Comparison of ENCODE assay signal across 20 cellular contexts in the genomic region with DNA sequence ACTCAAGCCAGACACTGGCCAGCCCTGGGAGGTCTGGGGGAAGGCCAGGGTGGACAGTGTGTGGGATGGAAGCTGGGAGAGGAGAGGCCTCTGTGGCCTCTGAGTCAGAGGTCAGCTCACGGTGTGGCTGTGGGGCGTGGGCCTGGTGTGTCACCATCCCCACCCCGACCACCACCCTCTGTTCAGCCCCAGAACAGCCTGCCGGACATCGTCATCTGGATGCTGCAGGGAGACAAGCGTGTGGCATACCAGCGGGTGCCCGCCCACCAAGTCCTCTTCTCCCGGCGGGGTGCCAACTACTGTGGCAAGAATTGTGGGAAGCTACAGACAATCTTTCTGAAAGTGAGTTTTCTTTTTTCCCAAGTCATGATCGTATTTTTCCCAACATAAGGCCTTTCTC.
DNase-seq lines count a peak whose midpoint lies in the region; ATAC-seq, FAIRE-seq and TF ChIP-seq lines count a peak whose summit lies in the region.
"Had no signal": no experiment of that assay in that cellular context is flagged by ENCODE, and none has a peak within 500 bp of the region (broad histone marks: within the 10 kb centered on the region; RNA-seq: fewer than 3 reads in every experiment).

No MANE protein-coding gene starts in this region.

- H2AFZ ChIP-seq in K562 (ENCODE audit: low read depth, low read length), result no peak overlapping the region

- H4K20me1 ChIP-seq in K562 (replicated peaks; ENCODE audit: control insufficient read depth, insufficient read depth, low read length), result no peaks in the 10 kb centered on the region

- H3K27ac ChIP-seq in K562 (ENCODE audit: extremely low read depth, low read depth, low read length), result no peak overlapping the region
- H3K27ac ChIP-seq: thoracic aorta had no signal

- TF ChIP-seq EP300 in K562 (IDR thresholded peaks at IDR 0.05; ENCODE audit: low read length), result no peak

- H3K36me3 ChIP-seq in K562 (ENCODE audit: control insufficient read depth, insufficient read depth, low read length), result no peaks in the 10 kb centered on the region
- H3K36me3 ChIP-seq: thoracic aorta had no signal

- intact Hi-C loops in K562 (cut with micrococcal nuclease), result no loop called here

- no peak overlapping the region for H3K4me2 ChIP-seq in K562 (ENCODE audit: insufficient read depth, low read length)

- in situ Hi-C loops in K562 (cut with MboI) (no loop called here), GM13977 (cut with MboI; ENCODE audit: low pct_unique_long_range_greater_than_20kb, low sequenced_read_pairs, unreplicated experiment) (no loop called here)

- WGBS in K562 (ENCODE audit: insufficient coverage, low coverage, missing lambda C conversion rate), result 16% methylated on average over 11 of the region's 11 CpGs

- no peaks in the 10 kb centered on the region for H3K9me1 ChIP-seq in K562 (ENCODE audit: control insufficient read depth, insufficient read depth, low read length)

- H3K27me3 ChIP-seq in K562 (ENCODE audit: control insufficient read depth in 2 of 2, insufficient read depth in 2 of 2, low read length in 2 of 2), result peaks cover 0 to 29% of the 10 kb centered on the region in 2 experiments; a peak in 3 of 5 replicates

- DNase-seq in AG10803 (ENCODE audit: low read depth) (peak; percentile 12), H54 (ENCODE audit: insufficient read length, low spot score) (peak; percentile 46), K562 (ENCODE audit: extremely low read depth in 1 of 4, low spot score in 3 of 4) (no peak), myocyte (ENCODE audit: low read depth) (peak; percentile 81), pons (ENCODE audit: low spot score) (no peak), GM13977 (ENCODE audit: low spot score) (no peak), NCI-H2227 (lab: John Stamatoyannopoulos, UW; ENCODE audit: unreplicated experiment) (no peak), GM19238 (ENCODE audit: insufficient read length, low spot score) (no peak)
- DNase-seq: activated CD4-positive, alpha-beta memory T cell treated with anti-CD3 and anti-CD28 coated beads, Interleukin-2, amount 10 ng/mL, durations not matched to agents 7 days and 5 days; activated effector memory CD4-positive, alpha-beta T cell treated with anti-CD3 and anti-CD28 coated beads, Interleukin-2, amount 50 U/mL, for 16 hours; activated T-cell treated with anti-CD3 and anti-CD28 coated beads for 4 hours; DMS79 treated with DMSO at 0.1 percent for 48 hours; effector memory CD8-positive, alpha-beta T cell; glutamatergic neuron; NCI-H187 treated with DMSO at 0.1 percent for 48 hours; NCI-H748 treated with DMSO at 0.1 percent for 48 hours; SHP77; stimulated activated CD4-positive, alpha-beta T cell treated with anti-CD3 and anti-CD28 coated beads, Interleukin-1b, Interleukin-23, amount 100 ng/mL, for 48 hours had no signal

- BruUV-seq in K562 (replicated peaks; lab: Mats Ljungman, UMichigan), result no TSS peak

- H3K9ac ChIP-seq in K562 (ENCODE audit: insufficient read depth in 1 of 2, low read depth in 2 of 2, low read length in 2 of 2), result no peak overlapping the region

- H3K4me3 ChIP-seq in AG10803 (ENCODE audit: low read length), result no peak overlapping the region
- no peak overlapping the region for H3K4me3 ChIP-seq in K562
- H3K4me3 ChIP-seq: thoracic aorta had no signal

- TF ChIP-seq POLR2A in H54 (IDR thresholded peaks at IDR 0.05; ENCODE audit: low read depth, low read length), result no peak
- no peak for TF ChIP-seq POLR2A in K562 (conservative IDR thresholded peaks at IDR 0.05)

- no peak for TF ChIP-seq RAD21 in K562 (CRISPR knock-in tag; conservative IDR thresholded peaks at IDR 0.05 in 1 of 2, IDR thresholded peaks at IDR 0.05 in 1 of 2)

- CTCF ChIA-PET in K562 (lab: Yijun Ruan, JAX; ENCODE audit: low intra/inter-chr PET ratio), result no interaction called here

- POLR2A ChIA-PET in K562 (lab: Yijun Ruan, JAX), result interaction anchor here (1.2 kb wide), 1 partner anchor 9 kb away, joined by 3 read pairs; no protein-coding TSS in a partner anchor

- FAIRE-seq in H54 (lab: Jason Lieb, UNC) (no peak), K562 (lab: Jason Lieb, UNC) (no peak)

- no peaks in the 10 kb centered on the region for H3K9me3 ChIP-seq in K562 (replicated peaks; ENCODE audit: control insufficient read depth, insufficient read depth, low read depth, low read length)
- H3K9me3 ChIP-seq: thoracic aorta had no signal

- no peak for ATAC-seq in K562
- ATAC-seq: effector memory CD8-positive, alpha-beta T cell; stimulated activated memory B cell treated with anti-CD40 and anti-IgM and Interleukin-4, amounts not matched to agents 10 μg/mL and 1 μg/mL and 100 μg/mL, for 72 hours had no signal

- TF ChIP-seq CTCF in AG10803 (conservative IDR thresholded peaks at IDR 0.05; ENCODE audit: low read length) (no peak), K562 (IDR thresholded peaks at IDR 0.05 in 2 of 3, conservative IDR thresholded peaks at IDR 0.05 in 1 of 3; ENCODE audit: insufficient read depth in 2 of 3, low read depth in 1 of 3, low read length in 3 of 3) (no peak), GM13977 (IDR thresholded peaks at IDR 0.05; ENCODE audit: extremely low read depth, insufficient read depth, missing control alignments) (no peak)

- H3K4me1 ChIP-seq in K562 (replicated peaks in 1 of 2; ENCODE audit: control insufficient read depth in 2 of 2, insufficient read depth in 2 of 2, low read length in 2 of 2), result peaks cover 0 to 3% of the 10 kb centered on the region in 2 experiments; a peak in 1 of 5 replicates

- no peaks in the 10 kb centered on the region for H3K79me2 ChIP-seq in K562 (ENCODE audit: control insufficient read depth, insufficient read depth, low read length)

TF ChIP-seq in K562, 482 proteins besides CTCF, POLR2A, EP300 and RAD21:
- TF ChIP-seq FOSL1 (tag; conservative IDR thresholded peaks at IDR 0.05) (peak; percentile 36), ZNF780A (CRISPR knock-in tag; IDR thresholded peaks at IDR 0.05) (no peak)

Comparison
In these comparisons a context has a peak if more than half of its experiments do, and no peak if none do; other contexts are left out.
1. DNase-seq: peak in AG10803 (single experiment), H54 (single experiment) and myocyte (single experiment); none in K562 (0 of 4), pons (single experiment), GM13977 (single experiment), NCI-H2227 (single experiment) and GM19238 (single experiment).